Comparison of ENCODE assay signal across 11 cellular contexts in the genomic region with DNA sequence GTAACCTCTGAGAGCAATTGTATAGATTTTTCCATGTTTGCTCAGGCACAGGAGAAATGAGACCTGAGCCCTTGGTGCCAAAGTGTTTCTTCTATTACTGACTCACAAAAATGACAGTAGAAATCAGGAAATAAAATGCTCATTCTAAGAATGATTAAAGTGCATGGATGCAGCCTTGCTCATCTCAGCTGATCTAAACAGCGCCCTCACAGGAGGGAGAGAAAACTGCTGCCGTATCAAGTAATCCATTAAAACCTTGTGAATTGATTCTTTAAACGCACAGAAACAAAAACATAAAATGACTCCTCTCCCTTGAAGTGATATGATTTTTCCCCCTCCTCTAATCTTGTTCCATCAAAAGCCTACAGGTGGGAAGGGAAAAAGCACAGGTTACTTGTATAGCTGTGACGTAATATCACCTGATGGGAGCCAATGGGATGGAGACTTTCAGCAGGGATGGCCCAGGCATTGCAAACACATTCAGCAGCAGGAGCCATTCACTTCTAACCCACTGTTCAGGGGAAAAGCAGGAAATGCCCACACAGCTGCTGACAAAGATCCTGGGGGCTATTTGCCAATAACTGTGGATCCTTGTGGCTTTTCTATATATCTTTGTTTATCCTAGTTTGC.
DNase-seq lines count a peak whose midpoint lies in the region; TF ChIP-seq lines count a peak whose summit lies in the region.
"Had no signal": no experiment of that assay in that cellular context is flagged by ENCODE, and none has a peak within 500 bp of the region (broad histone marks: within the 10 kb centered on the region; RNA-seq: fewer than 3 reads in every experiment).

No MANE protein-coding gene starts in this region.

- no peak overlapping the region for H3K4me3 ChIP-seq in HEK293 (ENCODE audit: low read depth, low read length)
- H3K4me3 ChIP-seq in kidney epithelial cell (ENCODE audit: low read depth, low read length), result no peak overlapping the region

- no peaks in the 10 kb centered on the region for H3K9me3 ChIP-seq in HEK293 (ENCODE audit: control insufficient read depth, insufficient read depth, low read depth, low read length)

- POLR2A ChIA-PET in HEK293 (lab: Yijun Ruan, JAX), result no interaction called here

- H3K27ac ChIP-seq in HEK293 (ENCODE audit: extremely low read depth, low read depth, low read length) (no peak overlapping the region), VCaP (peak overlapping the region; percentile 84)

- in situ Hi-C loops in Caki2 (cut with HindIII; ENCODE audit: low pct_unique_long_range_greater_than_20kb, low sequenced_read_pairs), result no loop called here

- intact Hi-C loops in posterior cingulate gyrus (cut with DNase I), result no loop called here

- CTCF ChIA-PET in HEK293 (lab: Yijun Ruan, JAX), result interaction anchor here (0.6 to 1.5 kb wide), 6 partner anchors 9 to 516 kb away, joined by 3 to 4 read pairs (median 4); no protein-coding TSS in a partner anchor

- no peaks in the 10 kb centered on the region for H3K4me1 ChIP-seq in HEK293 (ENCODE audit: control insufficient read depth, insufficient read depth, low read length)

- no peaks in the 10 kb centered on the region for H3K27me3 ChIP-seq in kidney epithelial cell (ENCODE audit: control insufficient read depth, insufficient read depth, low read length)

- H3K36me3 ChIP-seq in HEK293 (ENCODE audit: control insufficient read depth in 2 of 2, insufficient read depth in 1 of 2, low read length in 2 of 2), result no peaks in the 10 kb centered on the region
- H3K36me3 ChIP-seq in kidney epithelial cell (ENCODE audit: control insufficient read depth, insufficient read depth, low read length), result no peaks in the 10 kb centered on the region

- no peak for TF ChIP-seq CTCF in HEK293 (tag by site-specific recombination; IDR thresholded peaks at IDR 0.05)
- peak; percentile 57; the same call in 1 of the 2 replicates for TF ChIP-seq CTCF in VCaP (conservative IDR thresholded peaks at IDR 0.05)
- TF ChIP-seq CTCF in kidney epithelial cell (IDR thresholded peaks at IDR 0.05; ENCODE audit: insufficient read depth, low read length, poor library complexity, severe bottlenecking), result peak; percentile 56

- DNase-seq in Caki2 (ENCODE audit: low read depth), result peak; percentile 8
- no peak for DNase-seq in kidney epithelial cell (ENCODE audit: low read depth)
- no peak for DNase-seq in NCI-H345 (lab: John Stamatoyannopoulos, UW)
- no peak for DNase-seq in posterior cingulate gyrus
- no peak for DNase-seq in medulla oblongata (ENCODE audit: extremely low spot score)
- no peak for DNase-seq in NCI-H345 treated with DMSO at 0.1 percent for 48 hours (lab: John Stamatoyannopoulos, UW; ENCODE audit: unreplicated experiment)
- DNase-seq: activated CD4-positive, CD25-positive, alpha-beta regulatory T cell; hypothalamus; NCI-H526 treated with DMSO at 0.1 percent for 48 hours had no signal

TF ChIP-seq in HEK293, 187 proteins besides CTCF, POLR2A, EP300 and RAD21:
- TF ChIP-seq ZFP69B (tag by site-specific recombination; IDR thresholded peaks at IDR 0.05) (no peak), ATF2 (tag by site-specific recombination; IDR thresholded peaks at IDR 0.05; ENCODE audit: low read depth) (peak; percentile 11; the same call in 1 of the 2 replicates)
